8 cellular contexts compared by ENCODE assay signal in the genomic region with DNA sequence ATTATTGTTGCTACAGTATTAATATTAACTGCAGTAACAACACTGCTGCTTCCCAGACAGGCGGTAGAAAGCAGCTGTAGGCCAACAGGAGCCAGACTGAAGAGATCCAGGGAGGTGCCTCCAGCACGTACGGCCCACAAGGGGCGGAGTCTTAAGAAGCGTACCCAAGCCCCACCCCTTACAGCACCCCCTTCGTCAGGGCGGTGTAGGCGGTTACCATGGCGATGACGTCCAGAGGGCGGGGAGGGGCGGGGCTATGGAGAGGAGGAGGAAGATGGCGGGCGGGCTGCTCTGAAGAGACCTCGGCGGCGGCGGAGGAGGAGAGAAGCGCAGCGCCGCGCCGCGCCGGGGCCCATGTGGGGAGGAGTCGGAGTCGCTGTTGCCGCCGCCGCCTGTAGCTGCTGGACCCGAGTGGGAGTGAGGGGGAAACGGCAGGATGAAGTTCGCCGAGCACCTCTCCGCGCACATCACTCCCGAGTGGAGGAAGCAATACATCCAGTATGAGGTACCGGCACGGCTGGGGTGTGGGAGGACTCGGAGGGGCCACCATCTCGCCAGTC. TPM values are rescaled to one million over a fixed set of nuclear protein-coding genes. Genes with fewer than 3 reads are reported as not detected.
DNase-seq lines count a peak whose midpoint lies in the region; ATAC-seq, FAIRE-seq and TF ChIP-seq lines count a peak whose summit lies in the region.

Gene XPR1 (plus strand): TSS at position 257 of the 560 bp plus-strand sequence. CDS start 180 bp downstream, at position 437.

- H3K79me2 ChIP-seq in HepG2 (ENCODE audit: insufficient read depth, low read length) = peaks cover 35% of the 10 kb centered on the region

- ATAC-seq in GM19372 (IDR thresholded peaks at IDR 0.05; ENCODE audit: low read depth, unreplicated experiment) (peak; percentile 95), HG03558 (IDR thresholded peaks at IDR 0.05; ENCODE audit: extremely low read depth, unreplicated experiment) (peak; percentile 96), HepG2 (peak; percentile 98)

- CTCF ChIA-PET in HepG2 (lab: Yijun Ruan, JAX; ENCODE audit: low intra/inter-chr PET ratio, low total read pairs) = interaction anchor here (1.6 kb wide), 1 partner anchor 116 kb away, joined by 3 read pairs; no protein-coding TSS in a partner anchor

- TF ChIP-seq RAD21 in HepG2 (CRISPR knock-in tag; IDR thresholded peaks at IDR 0.05) = peak; percentile 18; the same call in 1 of the 2 replicates

- H3K36me3 ChIP-seq in HepG2 (replicated peaks in 1 of 2; ENCODE audit: control insufficient read depth in 1 of 2, insufficient read depth in 2 of 2, low read length in 2 of 2) = no peaks in the 10 kb centered on the region

- H3K4me3 ChIP-seq in HepG2 (replicated peaks in 1 of 3; ENCODE audit: insufficient read depth in 1 of 3, low read depth in 2 of 3, low read length in 3 of 3) = peak within 1 kb of the TSS; percentile 93 to 99 (median 95)

- H3K27me3 ChIP-seq in HepG2 (ENCODE audit: control insufficient read depth in 1 of 2, insufficient read depth in 2 of 2, low read length in 2 of 2) = no peaks in the 10 kb centered on the region

- H3K4me2 ChIP-seq in HepG2 (ENCODE audit: low read depth, low read length) = peak within 1 kb of the TSS; percentile 87

- H2AFZ ChIP-seq in HepG2 (ENCODE audit: low read length) = peak within 1 kb of the TSS; percentile 59

- peaks cover 8% of the 10 kb centered on the region; the same call in 1 of the 2 replicates for H4K20me1 ChIP-seq in HepG2 (ENCODE audit: insufficient read depth, low read length)

- DNase-seq in CD1c-positive myeloid dendritic cell (ENCODE audit: extremely low spot score) (peak; percentile 99), NCI-H748 treated with DMSO at 0.1 percent for 48 hours (lab: John Stamatoyannopoulos, UW) (peak; percentile 91), dermis blood vessel endothelial cell (peak; percentile 99), HepG2 (ENCODE audit: low spot score) (peak; percentile 96)
- peak; percentile 98 to 99 for DNase-seq in activated CD4-positive, alpha-beta T cell treated with anti-CD3 and anti-CD28 coated beads, Interleukin-2, amount 50 U/mL, for 24 hours (ENCODE audit: low read depth in 1 of 2, low spot score in 1 of 2)
- DNase-seq in stimulated activated CD4-positive, alpha-beta T cell treated with anti-CD3 and anti-CD28 coated beads, Interleukin-4, amount 100 ng/mL, for 1 hour = peak; percentile 96

- H3K9ac ChIP-seq in HepG2 (ENCODE audit: insufficient read depth, low read depth, low read length) = peak within 1 kb of the TSS; percentile 76

- intact Hi-C loops in HepG2 (cut with micrococcal nuclease; ENCODE audit: unreplicated experiment) = loop anchor here (2.0 to 5.0 kb wide), 4 partner anchors 45 to 230 kb away; no protein-coding TSS in a partner anchor

- no peaks in the 10 kb centered on the region for H3K9me3 ChIP-seq in HepG2 (ENCODE audit: low read length)

- in situ Hi-C loops in HepG2 (cut with HindIII; ENCODE audit: extremely low pct_ligation_motif_present, low pct_unique_long_range_greater_than_20kb) = no loop called here

- peak; percentile 96 for FAIRE-seq in HepG2 (lab: Jason Lieb, UNC)

- TF ChIP-seq EP300 in HepG2 (IDR thresholded peaks at IDR 0.05; ENCODE audit: low read depth in 2 of 2, low read length in 2 of 2) (no peak), HepG2 (CRISPR knock-in tag; IDR thresholded peaks at IDR 0.05; ENCODE audit: borderline replicate concordance) (no peak)

- TF ChIP-seq CTCF in HepG2 (CRISPR knock-in tag; IDR thresholded peaks at IDR 0.05) = 0 out of 2 replicates have a peak, but pooled peaks have one; percentile 26

- H3K4me1 ChIP-seq in HepG2 (ENCODE audit: insufficient read depth, low read length) = peaks cover 32% of the 10 kb centered on the region

- BruUV-seq in HepG2 (replicated peaks; lab: Mats Ljungman, UMichigan) = no TSS peak

- WGBS in HepG2 (ENCODE audit: low lambda C conversion rate) = 0% methylated on average over 11 of the region's 41 CpGs

- peak within 1 kb of the TSS; percentile 87 for H3K27ac ChIP-seq in HepG2 (ENCODE audit: extremely low read length, insufficient read depth, low read length)

- POLR2A ChIA-PET in HepG2 (lab: Yijun Ruan, JAX) = interaction anchor here (0.9 to 1.9 kb wide), 6 partner anchors 9 to 130 kb away, joined by 3 to 11 read pairs (median 4); partner anchors contain the start of gene ACBD6

- TF ChIP-seq POLR2A in HepG2 (IDR thresholded peaks at IDR 0.05; ENCODE audit: insufficient read depth in 1 of 2, low read depth in 2 of 2, low read length in 2 of 2) = peak; percentile 64 to 71

TF ChIP-seq in HepG2, 621 proteins besides CTCF, POLR2A, EP300 and RAD21 (continues in another document):
- TF ChIP-seq, protein P1, sequence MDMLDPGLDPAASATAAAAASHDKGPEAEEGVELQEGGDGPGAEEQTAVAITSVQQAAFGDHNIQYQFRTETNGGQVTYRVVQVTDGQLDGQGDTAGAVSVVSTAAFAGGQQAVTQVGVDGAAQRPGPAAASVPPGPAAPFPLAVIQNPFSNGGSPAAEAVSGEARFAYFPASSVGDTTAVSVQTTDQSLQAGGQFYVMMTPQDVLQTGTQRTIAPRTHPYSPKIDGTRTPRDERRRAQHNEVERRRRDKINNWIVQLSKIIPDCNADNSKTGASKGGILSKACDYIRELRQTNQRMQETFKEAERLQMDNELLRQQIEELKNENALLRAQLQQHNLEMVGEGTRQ (IDR thresholded peaks at IDR 0.05; ENCODE audit: low read depth, low read length) = no peak
- TF ChIP-seq, protein P1 (CRISPR knock-in tag; IDR thresholded peaks at IDR 0.05; ENCODE audit: borderline replicate concordance) = no peak
- no peak for TF ChIP-seq ARHGAP35 (CRISPR knock-in tag; IDR thresholded peaks at IDR 0.05; ENCODE audit: borderline replicate concordance)
- TF ChIP-seq FOSL1 (CRISPR knock-in tag; IDR thresholded peaks at IDR 0.05; ENCODE audit: borderline replicate concordance) = no peak
- TF ChIP-seq XRCC5 (optimal IDR thresholded peaks at IDR 0.05; ENCODE audit: low read length) = peak; percentile 49
- no peak for TF ChIP-seq RNF2 (conservative IDR thresholded peaks at IDR 0.05; ENCODE audit: low read depth)
- TF ChIP-seq KLF13 (CRISPR knock-in tag; IDR thresholded peaks at IDR 0.05) = no peak
- TF ChIP-seq ZNF20 (CRISPR knock-in tag; IDR thresholded peaks at IDR 0.05) = no peak
- TF ChIP-seq REPIN1 (CRISPR knock-in tag; IDR thresholded peaks at IDR 0.05; ENCODE audit: borderline replicate concordance, low read depth) = no peak
- TF ChIP-seq, protein P2, sequence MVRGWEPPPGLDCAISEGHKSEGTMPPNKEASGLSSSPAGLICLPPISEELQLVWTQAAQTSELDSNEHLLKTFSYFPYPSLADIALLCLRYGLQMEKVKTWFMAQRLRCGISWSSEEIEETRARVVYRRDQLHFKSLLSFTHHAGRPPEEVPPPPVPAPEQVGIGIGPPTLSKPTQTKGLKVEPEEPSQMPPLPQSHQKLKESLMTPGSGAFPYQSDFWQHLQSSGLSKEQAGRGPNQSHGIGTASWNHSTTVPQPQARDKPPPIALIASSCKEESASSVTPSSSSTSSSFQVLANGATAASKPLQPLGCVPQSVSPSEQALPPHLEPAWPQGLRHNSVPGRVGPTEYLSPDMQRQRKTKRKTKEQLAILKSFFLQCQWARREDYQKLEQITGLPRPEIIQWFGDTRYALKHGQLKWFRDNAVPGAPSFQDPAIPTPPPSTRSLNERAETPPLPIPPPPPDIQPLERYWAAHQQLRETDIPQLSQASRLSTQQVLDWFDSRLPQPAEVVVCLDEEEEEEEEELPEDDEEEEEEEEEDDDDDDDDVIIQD (CRISPR knock-in tag; IDR thresholded peaks at IDR 0.05; ENCODE audit: low read depth) = 0 out of 2 replicates have a peak, but pooled peaks have one; percentile 12
- TF ChIP-seq PRPF4 (IDR thresholded peaks at IDR 0.05; ENCODE audit: low read depth, low read length, poor library complexity, severe bottlenecking) = no peak
- TF ChIP-seq NR2C2 (CRISPR knock-in tag; IDR thresholded peaks at IDR 0.05; ENCODE audit: borderline replicate concordance) = no peak
- 0 out of 2 replicates have a peak, but pooled peaks have one; percentile 55 for TF ChIP-seq KLF11 (CRISPR knock-in tag; IDR thresholded peaks at IDR 0.05)
- no peak for TF ChIP-seq ZNF235 (CRISPR knock-in tag; IDR thresholded peaks at IDR 0.05; ENCODE audit: borderline replicate concordance)

RNA-seq across cellular contexts. Expression of gene XPR1, which starts in this region (rescaled TPM):
- total RNA-seq in dermis blood vessel endothelial cell (26.0 and 34.9 TPM in 2 replicates), HepG2 (2016; rRNA removed; fragmentation: Illumina TruSeq; extraction: Trizol) (23.6 and 24.2 TPM in 2 replicates)
- 8.5 and 8.7 TPM in 2 replicates for total RNA-seq in HepG2 (2016; cell fraction: cytosol; rRNA removed; fragmentation: Illumina TruSeq; extraction: Trizol; ENCODE audit: low read depth)
- 22.0 and 24.6 TPM in 2 replicates for total RNA-seq in HepG2 (2016; cell fraction: insoluble cytoplasmic fraction; rRNA removed; fragmentation: Illumina TruSeq; extraction: Trizol)
- total RNA-seq in HepG2 (2016; cell fraction: membrane; rRNA removed; fragmentation: Illumina TruSeq; extraction: Trizol) = 19.5 and 20.9 TPM in 2 replicates
- 25.0 and 27.4 TPM in 2 replicates for total RNA-seq in HepG2 (2016; cell fraction: nucleus; rRNA removed; fragmentation: Illumina TruSeq; extraction: Trizol)
- 14.8 and 22.3 TPM in 2 replicates for polyA plus RNA-seq in HepG2 (2011; rRNA removed)
- 8.3 and 15.5 TPM in 2 replicates for polyA plus RNA-seq in HepG2 (2011; cell fraction: cytosol; rRNA removed)
- 3.2 and 4.7 TPM in 2 replicates for polyA plus RNA-seq in HepG2 (2011; cell fraction: nucleus; rRNA removed)
- polyA plus RNA-seq in HepG2 (2012) = 13.5 and 14.3 TPM in 2 replicates
- polyA plus RNA-seq in HepG2 (2016; cell fraction: cytosol; fragmentation: Illumina TruSeq; extraction: Trizol; ENCODE audit: low read depth) = 2.4 and 2.7 TPM in 2 replicates
- polyA plus RNA-seq in HepG2 (2016; cell fraction: insoluble cytoplasmic fraction; fragmentation: Illumina TruSeq; extraction: Trizol; ENCODE audit: low read depth) = 19.9 and 21.2 TPM in 2 replicates
- polyA plus RNA-seq in HepG2 (2016; cell fraction: membrane; fragmentation: Illumina TruSeq; extraction: Trizol; ENCODE audit: low read depth) = 10.1 and 10.3 TPM in 2 replicates
- polyA plus RNA-seq in HepG2 (2016; cell fraction: nucleus; fragmentation: Illumina TruSeq; extraction: Trizol; ENCODE audit: insufficient read depth, low read depth) = 23.7 and 24.4 TPM in 2 replicates
- polyA minus RNA-seq in HepG2 (2011; rRNA and poly(A)+ RNA removed; ENCODE audit: low replicate concordance) = 26.4 and 36.0 TPM in 2 replicates
- polyA minus RNA-seq in HepG2 (2011; cell fraction: cytosol; rRNA and poly(A)+ RNA removed) = 25.1 and 26.4 TPM in 2 replicates
- 20.7 and 27.1 TPM in 2 replicates for polyA minus RNA-seq in HepG2 (2011; cell fraction: nucleus; rRNA and poly(A)+ RNA removed)

Comparison
In these comparisons a context has a peak if more than half of its experiments do, and no peak if none do; other contexts are left out.
1. Peak in every context shown above with its lines: DNase-seq, ATAC-seq, H3K4me3 ChIP-seq and H3K27ac ChIP-seq.